In the genomic region with DNA sequence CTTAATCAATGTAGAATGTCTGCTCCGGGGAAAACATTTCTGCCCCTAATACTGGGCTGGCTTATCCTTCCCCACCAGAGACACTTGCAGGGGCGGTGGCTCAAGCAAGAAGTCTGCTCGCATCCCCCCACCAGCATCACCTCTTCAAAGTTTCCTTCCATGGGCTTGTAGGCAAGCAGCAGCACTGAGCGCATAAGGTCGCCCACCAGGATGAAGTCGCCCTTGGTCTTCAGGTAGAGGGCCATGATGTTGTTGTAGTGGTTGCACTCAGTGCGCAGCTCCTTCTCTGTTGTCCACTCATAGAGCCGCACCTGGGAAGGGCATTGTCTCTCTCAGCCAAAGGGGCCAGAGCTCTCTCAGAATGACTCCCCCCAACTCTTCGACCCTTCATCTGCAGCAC, we compare ENCODE assay signal across 22 cellular contexts.
"Had no signal": no experiment of that assay in that cellular context is flagged by ENCODE, and none has a peak within 500 bp of the region (broad histone marks: within the 10 kb centered on the region; RNA-seq: fewer than 3 reads in every experiment).

No MANE protein-coding gene starts in this region.

- H3K9me3 Mint-ChIP-seq: dendritic cell treated with granulocyte-macrophage colony-stimulating factor and Interleukin-4, amounts not matched to agents 40 ng/mL and 50 ng/mL, for 4 days; effector memory CD8-positive, alpha-beta T cell; endodermal cell; immature natural killer cell; mesothelial cell of epicardium had no signal

- H3K27ac Mint-ChIP-seq: dendritic cell treated with granulocyte-macrophage colony-stimulating factor and Interleukin-4, amounts not matched to agents 40 ng/mL and 50 ng/mL, for 4 days; effector memory CD8-positive, alpha-beta T cell; endodermal cell; immature natural killer cell; mesothelial cell of epicardium had no signal

- H3K4me3 ChIP-seq: colonic mucosa, esophagus muscularis mucosa, heart left ventricle, hepatocyte, left lung, lower lobe of right lung, mucosa of descending colon had no signal

- H3K27me3 Mint-ChIP-seq: dendritic cell treated with granulocyte-macrophage colony-stimulating factor and Interleukin-4, amounts not matched to agents 40 ng/mL and 50 ng/mL, for 4 days; effector memory CD8-positive, alpha-beta T cell had no signal

- H3K27ac ChIP-seq: colonic mucosa, esophagus muscularis mucosa, foreskin keratinocyte, heart left ventricle, hepatocyte, left lung, lower lobe of right lung had no signal

- H3K27me3 ChIP-seq: colonic mucosa, esophagus muscularis mucosa, foreskin keratinocyte, heart left ventricle, hepatocyte, left lung had no signal

- ATAC-seq: effector memory CD8-positive, alpha-beta T cell; foreskin keratinocyte; heart left ventricle; left cardiac atrium; left lung; left ventricle myocardium superior; lower lobe of right lung; mucosa of descending colon had no signal

- H3K4me1 Mint-ChIP-seq: endodermal cell, mesothelial cell of epicardium had no signal

- H3K4me3 Mint-ChIP-seq: dendritic cell treated with granulocyte-macrophage colony-stimulating factor and Interleukin-4, amounts not matched to agents 40 ng/mL and 50 ng/mL, for 4 days; effector memory CD8-positive, alpha-beta T cell; endodermal cell; immature natural killer cell; mesothelial cell of epicardium had no signal

- H3K9me3 ChIP-seq: colonic mucosa, esophagus muscularis mucosa, heart left ventricle, left lung, lower lobe of right lung, mucosa of descending colon had no signal

- H3K4me1 ChIP-seq: colonic mucosa, foreskin keratinocyte, left lung had no signal

- DNase-seq: cerebellar nuclear complex; colonic mucosa; cortex of kidney; effector CD8-positive, alpha-beta T cell; effector memory CD8-positive, alpha-beta T cell; endodermal cell; foreskin keratinocyte; heart left ventricle; hypothalamus; immature natural killer cell; islet precursor cell; kidney; left cardiac atrium; left lung; left ventricle myocardium superior; lower lobe of right lung; mesenchymal stem cell; mucosa of descending colon had no signal
